1 cellular context compared by ENCODE assay signal in genomic region chr7:69682518-69682917, GRCh38.
TF ChIP-seq lines count a peak whose summit lies in the region.

No MANE protein-coding gene starts in this region.

TF ChIP-seq in GM12878, 131 proteins besides CTCF, POLR2A, EP300 and RAD21 (continued from another document):
- TF ChIP-seq, protein P1, sequence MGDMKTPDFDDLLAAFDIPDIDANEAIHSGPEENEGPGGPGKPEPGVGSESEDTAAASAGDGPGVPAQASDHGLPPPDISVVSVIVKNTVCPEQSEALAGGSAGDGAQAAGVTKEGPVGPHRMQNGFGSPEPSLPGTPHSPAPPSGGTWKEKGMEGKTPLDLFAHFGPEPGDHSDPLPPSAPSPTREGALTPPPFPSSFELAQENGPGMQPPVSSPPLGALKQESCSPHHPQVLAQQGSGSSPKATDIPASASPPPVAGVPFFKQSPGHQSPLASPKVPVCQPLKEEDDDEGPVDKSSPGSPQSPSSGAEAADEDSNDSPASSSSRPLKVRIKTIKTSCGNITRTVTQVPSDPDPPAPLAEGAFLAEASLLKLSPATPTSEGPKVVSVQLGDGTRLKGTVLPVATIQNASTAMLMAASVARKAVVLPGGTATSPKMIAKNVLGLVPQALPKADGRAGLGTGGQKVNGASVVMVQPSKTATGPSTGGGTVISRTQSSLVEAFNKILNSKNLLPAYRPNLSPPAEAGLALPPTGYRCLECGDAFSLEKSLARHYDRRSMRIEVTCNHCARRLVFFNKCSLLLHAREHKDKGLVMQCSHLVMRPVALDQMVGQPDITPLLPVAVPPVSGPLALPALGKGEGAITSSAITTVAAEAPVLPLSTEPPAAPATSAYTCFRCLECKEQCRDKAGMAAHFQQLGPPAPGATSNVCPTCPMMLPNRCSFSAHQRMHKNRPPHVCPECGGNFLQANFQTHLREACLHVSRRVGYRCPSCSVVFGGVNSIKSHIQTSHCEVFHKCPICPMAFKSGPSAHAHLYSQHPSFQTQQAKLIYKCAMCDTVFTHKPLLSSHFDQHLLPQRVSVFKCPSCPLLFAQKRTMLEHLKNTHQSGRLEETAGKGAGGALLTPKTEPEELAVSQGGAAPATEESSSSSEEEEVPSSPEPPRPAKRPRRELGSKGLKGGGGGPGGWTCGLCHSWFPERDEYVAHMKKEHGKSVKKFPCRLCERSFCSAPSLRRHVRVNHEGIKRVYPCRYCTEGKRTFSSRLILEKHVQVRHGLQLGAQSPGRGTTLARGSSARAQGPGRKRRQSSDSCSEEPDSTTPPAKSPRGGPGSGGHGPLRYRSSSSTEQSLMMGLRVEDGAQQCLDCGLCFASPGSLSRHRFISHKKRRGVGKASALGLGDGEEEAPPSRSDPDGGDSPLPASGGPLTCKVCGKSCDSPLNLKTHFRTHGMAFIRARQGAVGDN (IDR thresholded peaks at IDR 0.05) = no peak
- TF ChIP-seq CREM (IDR thresholded peaks at IDR 0.05; ENCODE audit: low read depth) (peak; percentile 38; the same call in 1 of the 2 replicates), NRF1 (conservative IDR thresholded peaks at IDR 0.05; ENCODE audit: low read depth, low read length) (no peak), HDAC6 (IDR thresholded peaks at IDR 0.05; ENCODE audit: unreplicated experiment) (no peak)
- TF ChIP-seq, protein P2, sequence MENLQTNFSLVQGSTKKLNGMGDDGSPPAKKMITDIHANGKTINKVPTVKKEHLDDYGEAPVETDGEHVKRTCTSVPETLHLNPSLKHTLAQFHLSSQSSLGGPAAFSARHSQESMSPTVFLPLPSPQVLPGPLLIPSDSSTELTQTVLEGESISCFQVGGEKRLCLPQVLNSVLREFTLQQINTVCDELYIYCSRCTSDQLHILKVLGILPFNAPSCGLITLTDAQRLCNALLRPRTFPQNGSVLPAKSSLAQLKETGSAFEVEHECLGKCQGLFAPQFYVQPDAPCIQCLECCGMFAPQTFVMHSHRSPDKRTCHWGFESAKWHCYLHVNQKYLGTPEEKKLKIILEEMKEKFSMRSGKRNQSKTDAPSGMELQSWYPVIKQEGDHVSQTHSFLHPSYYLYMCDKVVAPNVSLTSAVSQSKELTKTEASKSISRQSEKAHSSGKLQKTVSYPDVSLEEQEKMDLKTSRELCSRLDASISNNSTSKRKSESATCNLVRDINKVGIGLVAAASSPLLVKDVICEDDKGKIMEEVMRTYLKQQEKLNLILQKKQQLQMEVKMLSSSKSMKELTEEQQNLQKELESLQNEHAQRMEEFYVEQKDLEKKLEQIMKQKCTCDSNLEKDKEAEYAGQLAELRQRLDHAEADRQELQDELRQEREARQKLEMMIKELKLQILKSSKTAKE (IDR thresholded peaks at IDR 0.05; ENCODE audit: low read depth, poor library complexity, severe bottlenecking) = peak; percentile 14
- TF ChIP-seq, protein P3, sequence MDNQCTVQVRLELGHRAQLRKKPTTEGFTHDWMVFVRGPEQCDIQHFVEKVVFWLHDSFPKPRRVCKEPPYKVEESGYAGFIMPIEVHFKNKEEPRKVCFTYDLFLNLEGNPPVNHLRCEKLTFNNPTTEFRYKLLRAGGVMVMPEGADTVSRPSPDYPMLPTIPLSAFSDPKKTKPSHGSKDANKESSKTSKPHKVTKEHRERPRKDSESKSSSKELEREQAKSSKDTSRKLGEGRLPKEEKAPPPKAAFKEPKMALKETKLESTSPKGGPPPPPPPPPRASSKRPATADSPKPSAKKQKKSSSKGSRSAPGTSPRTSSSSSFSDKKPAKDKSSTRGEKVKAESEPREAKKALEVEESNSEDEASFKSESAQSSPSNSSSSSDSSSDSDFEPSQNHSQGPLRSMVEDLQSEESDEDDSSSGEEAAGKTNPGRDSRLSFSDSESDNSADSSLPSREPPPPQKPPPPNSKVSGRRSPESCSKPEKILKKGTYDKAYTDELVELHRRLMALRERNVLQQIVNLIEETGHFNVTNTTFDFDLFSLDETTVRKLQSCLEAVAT (IDR thresholded peaks at IDR 0.05) = no peak
